ENCODE assay signal across 8 cellular contexts in genomic region chr4:180058731-180059215, GRCh38.
DNase-seq lines count a peak whose midpoint lies in the region; ATAC-seq, FAIRE-seq and TF ChIP-seq lines count a peak whose summit lies in the region.

No MANE protein-coding gene starts in this region.

- peaks cover 6% of the 10 kb centered on the region; the same call in 1 of the 2 replicates for H3K4me1 ChIP-seq in HepG2 (ENCODE audit: insufficient read depth, low read length)
- peaks cover 8 to 25% of the 10 kb centered on the region in 2 donors for H3K4me1 ChIP-seq in thoracic aorta (ENCODE audit: control insufficient read depth in 1 of 2, low read depth in 2 of 2)
- no peaks in the 10 kb centered on the region for H3K4me1 ChIP-seq in CD4-positive, alpha-beta memory T cell (ENCODE audit: insufficient read depth, low read length)

- no peak for TF ChIP-seq POLR2A in HepG2 (IDR thresholded peaks at IDR 0.05; ENCODE audit: insufficient read depth in 1 of 2, low read depth in 2 of 2, low read length in 2 of 2)

- H3K36me3 Mint-ChIP-seq in CD4-positive, alpha-beta memory T cell = no peaks in the 10 kb centered on the region

- H2AFZ ChIP-seq in HepG2 (ENCODE audit: low read length) = no peak overlapping the region

- H3K27me3 ChIP-seq in HepG2 (ENCODE audit: control insufficient read depth in 1 of 2, insufficient read depth in 2 of 2, low read length in 2 of 2) (peaks cover 3 to 34% of the 10 kb centered on the region in 2 experiments; a peak in 4 of 5 replicates), thoracic aorta (replicated peaks; ENCODE audit: insufficient read depth) (no peaks in the 10 kb centered on the region)
- no peaks in the 10 kb centered on the region for H3K27me3 ChIP-seq in CD4-positive, alpha-beta memory T cell (ENCODE audit: insufficient read depth, low read length)

- no peak overlapping the region for H3K27ac ChIP-seq in HepG2 (ENCODE audit: extremely low read length, insufficient read depth, low read length)
- no peak overlapping the region for H3K27ac ChIP-seq in thoracic aorta
- no peak overlapping the region for H3K27ac ChIP-seq in CD4-positive, alpha-beta memory T cell (ENCODE audit: low read depth, low read length)

- BruUV-seq in HepG2 (replicated peaks; lab: Mats Ljungman, UMichigan) = no TSS peak

- TF ChIP-seq CTCF in choroid plexus epithelial cell (conservative IDR thresholded peaks at IDR 0.05; ENCODE audit: low read depth, low read length) (no peak), HepG2 (CRISPR knock-in tag; IDR thresholded peaks at IDR 0.05) (no peak), thoracic aorta (IDR thresholded peaks at IDR 0.05) (no peak)

- peak overlapping the region; percentile 65 for H3K4me3 ChIP-seq in GM08714 (ENCODE audit: low read length)
- H3K4me3 ChIP-seq in choroid plexus epithelial cell (ENCODE audit: low read depth, low read length) = peak overlapping the region; percentile 57
- peak overlapping the region; percentile 40 to 67 (median 44); a peak in 5 of 6 replicates for H3K4me3 ChIP-seq in HepG2 (replicated peaks in 1 of 3; ENCODE audit: insufficient read depth in 1 of 3, low read depth in 2 of 3, low read length in 3 of 3)
- H3K4me3 ChIP-seq in thoracic aorta = peak overlapping the region; percentile 74
- no peak overlapping the region for H3K4me3 ChIP-seq in CD4-positive, alpha-beta memory T cell (ENCODE audit: low read length in 2 of 2)

- WGBS in HepG2 (ENCODE audit: low lambda C conversion rate) = 1% methylated on average over 25 of the region's 64 CpGs

- no peak overlapping the region for H3K9ac ChIP-seq in HepG2 (ENCODE audit: insufficient read depth, low read depth, low read length)

- no peak for TF ChIP-seq EP300 in HepG2 (IDR thresholded peaks at IDR 0.05; ENCODE audit: low read depth in 2 of 2, low read length in 2 of 2)
- TF ChIP-seq EP300 in HepG2 (CRISPR knock-in tag; IDR thresholded peaks at IDR 0.05; ENCODE audit: borderline replicate concordance) = no peak

- H3K79me2 ChIP-seq in HepG2 (ENCODE audit: insufficient read depth, low read length) = no peaks in the 10 kb centered on the region

- H3K36me3 ChIP-seq in HepG2 (replicated peaks in 1 of 2; ENCODE audit: control insufficient read depth in 1 of 2, insufficient read depth in 2 of 2, low read length in 2 of 2) = no peaks in the 10 kb centered on the region
- no peaks in the 10 kb centered on the region for H3K36me3 ChIP-seq in thoracic aorta
- no peaks in the 10 kb centered on the region for H3K36me3 ChIP-seq in CD4-positive, alpha-beta memory T cell (ENCODE audit: insufficient read depth, low read length)

- no peak for TF ChIP-seq RAD21 in HepG2 (CRISPR knock-in tag; IDR thresholded peaks at IDR 0.05)

- no peak overlapping the region for H3K4me3 Mint-ChIP-seq in CD4-positive, alpha-beta memory T cell

- H3K9me3 Mint-ChIP-seq in CD4-positive, alpha-beta memory T cell = peaks cover 1 to 22% (median 7%) of the 10 kb centered on the region in 8 donors

- ATAC-seq in HG02642 (IDR thresholded peaks at IDR 0.05; ENCODE audit: poor library complexity, unreplicated experiment) (peak; percentile 28), HepG2 (peak; percentile 84), thoracic aorta (ENCODE audit: insufficient number of reproducible peaks, low FRiP score, low read depth) (peak; percentile 23), GM21367 (IDR thresholded peaks at IDR 0.05; ENCODE audit: unreplicated experiment) (no peak)

- CTCF ChIA-PET in HepG2 (lab: Yijun Ruan, JAX; ENCODE audit: low intra/inter-chr PET ratio, low total read pairs) = no interaction called here
- CTCF ChIA-PET in CD4-positive, alpha-beta memory T cell (lab: Charles Lee; ENCODE audit: partially characterized antibody) = no interaction called here

- intact Hi-C loops in HepG2 (cut with micrococcal nuclease; ENCODE audit: unreplicated experiment) = loop anchor here (10.0 kb wide), 1 partner anchor 1676 kb away; no protein-coding TSS in a partner anchor
- intact Hi-C loops in CD4-positive, alpha-beta memory T cell (cut with micrococcal nuclease) = no loop called here

- no peak for FAIRE-seq in HepG2 (lab: Jason Lieb, UNC)

- peaks cover 3 to 14% (median 4%) of the 10 kb centered on the region in 4 donors for H3K4me1 Mint-ChIP-seq in CD4-positive, alpha-beta memory T cell

- H3K9me3 ChIP-seq in HepG2 (ENCODE audit: low read length) (no peaks in the 10 kb centered on the region), thoracic aorta (no peaks in the 10 kb centered on the region)
- no peaks in the 10 kb centered on the region for H3K9me3 ChIP-seq in CD4-positive, alpha-beta memory T cell (ENCODE audit: control insufficient read depth in 1 of 2, low read length in 2 of 2)

- H3K4me2 ChIP-seq in HepG2 (ENCODE audit: low read depth, low read length) = peak overlapping the region; percentile 72

- POLR2A ChIA-PET in HepG2 (lab: Yijun Ruan, JAX) = no interaction called here
- POLR2A ChIA-PET in CD4-positive, alpha-beta memory T cell (lab: Charles Lee; ENCODE audit: partially characterized antibody) = no interaction called here

- H3K27ac Mint-ChIP-seq in CD4-positive, alpha-beta memory T cell = no peak overlapping the region

- peak; percentile 44 for DNase-seq in NCI-H748 treated with DMSO at 0.1 percent for 48 hours (lab: John Stamatoyannopoulos, UW)
- DNase-seq in choroid plexus epithelial cell (ENCODE audit: low read depth) = peak; percentile 16
- DNase-seq in HepG2 (ENCODE audit: low spot score) = no peak
- no peak for DNase-seq in thoracic aorta (ENCODE audit: low spot score)
- DNase-seq in CD4-positive, alpha-beta memory T cell = no peak

- in situ Hi-C loops in HepG2 (cut with HindIII; ENCODE audit: extremely low pct_ligation_motif_present, low pct_unique_long_range_greater_than_20kb) = no loop called here

- peaks cover 15 to 16% of the 10 kb centered on the region in 2 donors for H3K27me3 Mint-ChIP-seq in CD4-positive, alpha-beta memory T cell

- no peaks in the 10 kb centered on the region for H4K20me1 ChIP-seq in HepG2 (ENCODE audit: insufficient read depth, low read length)

TF ChIP-seq in HepG2, 621 proteins besides CTCF, POLR2A, EP300 and RAD21:
- TF ChIP-seq HNF1A (IDR thresholded peaks at IDR 0.05; ENCODE audit: low read depth) (no peak), HNF1A (CRISPR knock-in tag; IDR thresholded peaks at IDR 0.05; ENCODE audit: borderline replicate concordance) (no peak), ZNF263 (CRISPR knock-in tag; IDR thresholded peaks at IDR 0.05) (peak; percentile 87), ZNF800 (CRISPR knock-in tag; IDR thresholded peaks at IDR 0.05) (0 out of 2 replicates have a peak, but pooled peaks have one; percentile 0)

Comparison
In these comparisons a context has a peak if more than half of its experiments do, and no peak if none do; other contexts are left out.
1. H3K4me3 ChIP-seq: peak in GM08714 (single experiment), choroid plexus epithelial cell (single experiment), HepG2 (3 of 3) and thoracic aorta (single experiment); none in CD4-positive, alpha-beta memory T cell (0 of 2).
2. DNase-seq: peak in NCI-H748 treated with DMSO at 0.1 percent for 48 hours (single experiment) and choroid plexus epithelial cell (single experiment); none in HepG2 (single experiment), thoracic aorta (single experiment) and CD4-positive, alpha-beta memory T cell (0 of 5).